22 cellular contexts compared by ENCODE assay signal in the genomic region with DNA sequence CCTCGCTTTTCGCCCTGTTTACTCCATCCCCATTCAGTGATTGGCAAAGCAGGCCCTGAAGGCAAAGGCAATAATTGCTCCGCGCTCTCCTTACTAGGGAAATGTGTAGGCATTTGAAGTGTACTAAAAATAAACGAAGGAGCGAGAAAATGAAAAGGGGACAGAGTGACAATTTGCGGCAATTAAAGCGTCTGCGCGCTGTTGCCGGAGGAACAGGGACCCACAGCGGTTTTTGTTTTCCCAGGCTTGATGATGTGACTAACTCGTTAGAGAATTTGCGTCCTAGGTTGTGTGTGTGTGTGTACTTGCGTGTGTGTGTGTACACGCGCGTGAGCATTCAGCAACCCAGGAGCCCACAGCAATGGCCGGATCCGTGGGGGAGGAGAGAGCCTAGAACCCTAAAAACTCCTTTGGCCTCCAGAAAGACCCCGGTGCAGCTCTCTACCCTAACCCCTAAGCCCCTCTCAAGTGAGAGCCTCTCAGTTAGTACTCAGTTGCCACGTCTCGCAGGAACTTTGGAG. TPM values are rescaled to one million over a fixed set of nuclear protein-coding genes. Genes with fewer than 3 reads are reported as not detected.
DNase-seq lines count a peak whose midpoint lies in the region; ATAC-seq and TF ChIP-seq lines count a peak whose summit lies in the region.
"Had no signal": no experiment of that assay in that cellular context is flagged by ENCODE, and none has a peak within 500 bp of the region (broad histone marks: within the 10 kb centered on the region; RNA-seq: fewer than 3 reads in every experiment).

No MANE protein-coding gene starts in this region.

- H3K79me1 ChIP-seq in mesendoderm (ENCODE audit: low read length), result no peaks in the 10 kb centered on the region

- peaks cover 7% of the 10 kb centered on the region for H3K9me3 Mint-ChIP-seq in type B pancreatic cell
- H3K9me3 Mint-ChIP-seq in effector memory CD8-positive, alpha-beta T cell, result peaks cover 0 to 2% of the 10 kb centered on the region in 2 donors

- H3K18ac ChIP-seq in mesendoderm (ENCODE audit: low read length), result no peak overlapping the region

- no peak for TF ChIP-seq CTCF in type B pancreatic cell (conservative IDR thresholded peaks at IDR 0.05)

- H3K4me3 ChIP-seq in mesendoderm (ENCODE audit: low read length), result no peak overlapping the region
- H3K4me3 ChIP-seq: BLaER1 had no signal

- peak overlapping the region; percentile 36 for H3K27ac ChIP-seq in caudate nucleus (ENCODE audit: low read depth, low read length)
- H3K27ac ChIP-seq in mesendoderm (ENCODE audit: low read depth, low read length), result no peak overlapping the region
- H3K27ac ChIP-seq: 22Rv1, BLaER1 had no signal

- ATAC-seq in effector memory CD8-positive, alpha-beta T cell (replicated peaks), result no peak
- ATAC-seq: Panc1, Right ventricle myocardium inferior had no signal

- peaks cover 98% of the 10 kb centered on the region for H3K27me3 Mint-ChIP-seq in type B pancreatic cell
- H3K27me3 Mint-ChIP-seq in effector memory CD8-positive, alpha-beta T cell, result peaks cover 96 to 100% of the 10 kb centered on the region in 2 donors

- no peak overlapping the region for H2AK5ac ChIP-seq in mesendoderm (ENCODE audit: low read length)

- no peak overlapping the region for H3K9ac ChIP-seq in mesendoderm (ENCODE audit: low read length)
- H3K9ac ChIP-seq: BLaER1, SK-N-SH had no signal

- H2BK5ac ChIP-seq in mesendoderm (ENCODE audit: low read length), result no peak overlapping the region

- peak overlapping the region; percentile 68 for H3K27ac Mint-ChIP-seq in type B pancreatic cell
- no peak overlapping the region for H3K27ac Mint-ChIP-seq in effector memory CD8-positive, alpha-beta T cell
- H3K27ac Mint-ChIP-seq: CD8-positive, alpha-beta memory T cell had no signal

- H3K36me3 Mint-ChIP-seq in type B pancreatic cell, result peaks cover 13% of the 10 kb centered on the region
- H3K36me3 Mint-ChIP-seq in effector memory CD8-positive, alpha-beta T cell (ENCODE audit: insufficient read depth), result peaks cover 3% of the 10 kb centered on the region
- H3K36me3 Mint-ChIP-seq: CD8-positive, alpha-beta memory T cell had no signal

- WGBS in mesendoderm (ENCODE audit: extremely low coverage, insufficient coverage, low lambda C conversion rate), result no CpG with 5 or more reads among the region's 23 CpGs

- no peaks in the 10 kb centered on the region for H3K79me2 ChIP-seq in mesendoderm (ENCODE audit: control insufficient read depth, insufficient read depth, low read length)

- no peak overlapping the region for H2BK15ac ChIP-seq in mesendoderm (replicated peaks; ENCODE audit: low read depth)

- DNase-seq in NCI-H1417 (lab: John Stamatoyannopoulos, UW) (peak in 2 of 3 experiments; percentile 75 to 92), NCI-H1417 treated with DMSO at 0.1 percent for 48 hours (lab: John Stamatoyannopoulos, UW) (no peak), caudate nucleus (lab: John Stamatoyannopoulos, UW) (peak in 5 of 61 donors; percentile 37 to 64 (median 45)), mesendoderm (peak; percentile 42), type B pancreatic cell (ENCODE audit: extremely low spot score, unreplicated experiment) (no peak), NCI-H226 (no peak)
- DNase-seq in activated CD4-positive, alpha-beta T cell treated with anti-CD3 and anti-CD28 coated beads for 4 hours, result no peak
- no peak for DNase-seq in effector memory CD8-positive, alpha-beta T cell
- DNase-seq: CD8-positive, alpha-beta memory T cell; DND-41; GF-D8; GOT3; MM.1S; NCI-H1105 treated with DMSO at 0.1 percent for 48 hours; NCI-H2081; NCI-H2227 treated with DMSO at 0.1 percent for 48 hours; NCI-H526 treated with DMSO at 0.1 percent for 48 hours; SK-N-SH had no signal

- no peak overlapping the region for H3K4ac ChIP-seq in mesendoderm (ENCODE audit: low read depth, low read length)

- H2BK120ac ChIP-seq in mesendoderm (ENCODE audit: low read depth, low read length), result no peak overlapping the region

- no peak overlapping the region for H3K4me2 ChIP-seq in mesendoderm (ENCODE audit: low read length)
- H3K4me2 ChIP-seq: BLaER1, SK-N-SH had no signal

- no peak overlapping the region for H4K8ac ChIP-seq in mesendoderm (ENCODE audit: low read depth, low read length)

- H3K56ac ChIP-seq in mesendoderm (ENCODE audit: low read length), result no peak overlapping the region

- H3K4me1 ChIP-seq in mesendoderm (ENCODE audit: control insufficient read depth, low read depth, low read length), result peaks cover 16% of the 10 kb centered on the region

- H4K5ac ChIP-seq in mesendoderm (ENCODE audit: low read length), result no peak overlapping the region

- H3K27me3 ChIP-seq in mesendoderm (ENCODE audit: insufficient read depth, low read length, poor library complexity), result peaks cover 56% of the 10 kb centered on the region

- peak overlapping the region; percentile 88 for H3K4me3 Mint-ChIP-seq in type B pancreatic cell
- H3K4me3 Mint-ChIP-seq in effector memory CD8-positive, alpha-beta T cell, result no peak overlapping the region
- H3K4me3 Mint-ChIP-seq: CD8-positive, alpha-beta memory T cell had no signal

- H3K4me1 Mint-ChIP-seq in type B pancreatic cell (ENCODE audit: unreplicated experiment), result peaks cover 56% of the 10 kb centered on the region
- H3K4me1 Mint-ChIP-seq in effector memory CD8-positive, alpha-beta T cell (ENCODE audit: low read depth in 2 of 2), result no peaks in the 10 kb centered on the region
- H3K4me1 Mint-ChIP-seq: CD8-positive, alpha-beta memory T cell had no signal

- H3K23ac ChIP-seq in mesendoderm (ENCODE audit: low read length), result no peak overlapping the region

- no peaks in the 10 kb centered on the region for H3K36me3 ChIP-seq in mesendoderm (ENCODE audit: control insufficient read depth, insufficient read depth, low read length)
- H3K36me3 ChIP-seq: BLaER1 had no signal

RNA-seq across cellular contexts. Expression of gene DLX6, which starts 7.8 kb away (rescaled TPM):
- polyA plus RNA-seq in mesendoderm (2013, experiment 1 of 2), result 0.21 TPM
- 0.14 TPM for polyA plus RNA-seq in mesendoderm (2013, experiment 2 of 2)
- total RNA-seq in type B pancreatic cell (ENCODE audit: low replicate concordance), result 3.5 and 25.5 TPM in 2 replicates
- total RNA-seq: CD8-positive, alpha-beta memory T cell; Right ventricle myocardium inferior had no signal
- polyA plus RNA-seq: CD8-positive, alpha-beta memory T cell had no signal

RNA-seq across cellular contexts. Expression of gene DLX5, which starts 27.1 kb away (rescaled TPM):
- polyA plus RNA-seq in mesendoderm (2013, experiment 1 of 2), result 0.29 TPM
- polyA plus RNA-seq in mesendoderm (2013, experiment 2 of 2), result 0.42 TPM
- total RNA-seq in type B pancreatic cell (ENCODE audit: low replicate concordance), result 21.0 and 37.9 TPM in 2 replicates
- total RNA-seq: CD8-positive, alpha-beta memory T cell; Right ventricle myocardium inferior had no signal
- polyA plus RNA-seq: CD8-positive, alpha-beta memory T cell; SK-N-SH had no signal

Comparison
In these comparisons a context has a peak if more than half of its experiments do, and no peak if none do; other contexts are left out.
1. DNase-seq: peak in NCI-H1417 (2 of 3) and mesendoderm (single experiment); none in NCI-H1417 treated with DMSO at 0.1 percent for 48 hours (single experiment), type B pancreatic cell (single experiment), activated CD4-positive, alpha-beta T cell treated with anti-CD3 and anti-CD28 coated beads for 4 hours (0 of 2), effector memory CD8-positive, alpha-beta T cell (0 of 3) and NCI-H226 (single experiment).